In the genomic region with DNA sequence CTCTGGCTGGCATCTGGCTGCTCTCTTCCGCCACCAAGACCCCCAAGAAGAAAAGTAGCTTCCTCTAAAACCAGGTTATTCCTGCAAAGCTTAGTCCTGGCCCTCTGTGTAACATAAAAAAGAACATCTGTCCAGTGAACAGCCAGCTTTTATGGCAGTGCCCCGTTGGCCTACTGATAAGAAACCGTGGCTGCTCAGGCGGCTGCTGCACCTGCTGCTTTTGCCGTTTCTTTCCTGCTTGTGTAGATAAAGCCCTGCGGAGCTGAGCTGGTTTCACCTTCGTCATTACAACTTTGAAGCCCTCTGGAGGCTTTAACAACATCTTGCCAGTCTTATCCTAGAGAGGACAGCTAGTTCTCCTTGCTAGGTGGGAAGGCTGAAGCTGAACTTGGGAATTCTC, we compare ENCODE assay signal across 10 cellular contexts. TPM values are rescaled to one million over a fixed set of nuclear protein-coding genes. Genes with fewer than 3 reads are reported as not detected.
DNase-seq lines count a peak whose midpoint lies in the region; ATAC-seq and TF ChIP-seq lines count a peak whose summit lies in the region.
"Had no signal": no experiment of that assay in that cellular context is flagged by ENCODE, and none has a peak within 500 bp of the region (broad histone marks: within the 10 kb centered on the region; RNA-seq: fewer than 3 reads in every experiment).

No MANE protein-coding gene starts in this region.

- H3K4me3 ChIP-seq in BLaER1, result no peak overlapping the region
- peak overlapping the region; percentile 15 for H3K4me3 ChIP-seq in GM12875 (ENCODE audit: low read depth, low read length)
- H3K4me3 ChIP-seq in Loucy (ENCODE audit: low read length, poor library complexity, severe bottlenecking), result peak overlapping the region; percentile 64
- no peak overlapping the region for H3K4me3 ChIP-seq in right atrium auricular region
- H3K4me3 ChIP-seq: coronary artery had no signal

- peak overlapping the region; percentile 40; the same call in 1 of the 2 replicates for H2AFZ ChIP-seq in Loucy (ENCODE audit: low read length)

- H3K4me1 ChIP-seq in BLaER1, result peaks cover 20% of the 10 kb centered on the region
- H3K4me1 ChIP-seq in Loucy (ENCODE audit: insufficient read depth, low read length, poor library complexity, severe bottlenecking), result peaks cover 24% of the 10 kb centered on the region
- H3K4me1 ChIP-seq in right atrium auricular region, result peaks cover 0 to 21% of the 10 kb centered on the region in 2 donors

- no peaks in the 10 kb centered on the region for H3K79me2 ChIP-seq in Loucy (ENCODE audit: insufficient read depth, low read length)

- H3K9me2 ChIP-seq in Loucy (replicated peaks; ENCODE audit: low read depth, low read length), result no peaks in the 10 kb centered on the region

- DNase-seq in right atrium auricular region (ENCODE audit: low spot score), result no peak
- no peak for DNase-seq in stimulated activated naive CD4-positive, alpha-beta T cell treated with Interleukin-2 at 50 U/mL for 16 hours (lab: John Stamatoyannopoulos, UW)
- no peak for DNase-seq in Kasumi-1 (lab: John Stamatoyannopoulos, UW)
- no peak for DNase-seq in NOMO-1 treated with DMSO at 0.1 percent for 48 hours (lab: John Stamatoyannopoulos, UW; ENCODE audit: unreplicated experiment)

- H4K20me1 ChIP-seq in BLaER1 (no peaks in the 10 kb centered on the region), Loucy (ENCODE audit: insufficient read depth, low read length, poor library complexity, severe bottlenecking) (no peaks in the 10 kb centered on the region)

- H3K9me3 ChIP-seq in BLaER1 (no peaks in the 10 kb centered on the region), Loucy (ENCODE audit: insufficient read depth, low read depth, low read length) (no peaks in the 10 kb centered on the region), right atrium auricular region (no peaks in the 10 kb centered on the region)

- no peaks in the 10 kb centered on the region for H3K36me3 ChIP-seq in BLaER1
- no peaks in the 10 kb centered on the region for H3K36me3 ChIP-seq in Loucy (ENCODE audit: insufficient read depth, low read length)
- no peaks in the 10 kb centered on the region for H3K36me3 ChIP-seq in right atrium auricular region

- H3K27ac ChIP-seq in BLaER1 (peak overlapping the region; percentile 8; the same call in 1 of the 2 replicates), right atrium auricular region (peak overlapping the region; percentile 68 to 75)
- H3K27ac ChIP-seq: coronary artery had no signal

- no peak for ATAC-seq in HG03025 (IDR thresholded peaks at IDR 0.05; ENCODE audit: low FRiP score, unreplicated experiment)
- ATAC-seq: Panc1 had no signal

- H3K9ac ChIP-seq in BLaER1 (no peak overlapping the region), Loucy (ENCODE audit: low read depth, low read length, poor library complexity, severe bottlenecking) (peak overlapping the region; percentile 63)

- H3K27me3 ChIP-seq in BLaER1 (no peaks in the 10 kb centered on the region), Loucy (ENCODE audit: insufficient read depth, low read length, poor library complexity, severe bottlenecking) (no peaks in the 10 kb centered on the region), right atrium auricular region (no peaks in the 10 kb centered on the region)

- H3K4me2 ChIP-seq in BLaER1 (peak overlapping the region; percentile 63), Loucy (ENCODE audit: low read depth, low read length, poor library complexity, severe bottlenecking) (peak overlapping the region; percentile 69)

- TF ChIP-seq CTCF in GM12875 (IDR thresholded peaks at IDR 0.05; ENCODE audit: borderline replicate concordance, insufficient read depth, low read depth, low read length), result no peak
- no peak for TF ChIP-seq CTCF in Loucy (conservative IDR thresholded peaks at IDR 0.05; ENCODE audit: low read length)
- TF ChIP-seq CTCF in right atrium auricular region (IDR thresholded peaks at IDR 0.05), result no peak

- H3F3A ChIP-seq in Loucy (ENCODE audit: low read depth), result no peaks in the 10 kb centered on the region

RNA-seq across cellular contexts. Expression of gene ELAPOR1, which starts 20.5 kb away (rescaled TPM):
- under 1 TPM; 0.11 to 0.12 TPM for total RNA-seq in right atrium auricular region

RNA-seq across cellular contexts. Expression of gene TMEM167B, which starts 43.9 kb away (rescaled TPM):
- total RNA-seq in right atrium auricular region, result 10 to 100 TPM; 18.9 to 23.9 TPM

RNA-seq across cellular contexts. Expression of gene TAF13, which starts 58.6 kb away (rescaled TPM):
- 10 to 100 TPM; 32.2 to 35.9 TPM for total RNA-seq in right atrium auricular region

Comparison
In these comparisons a context has a peak if more than half of its experiments do, and no peak if none do; other contexts are left out.
1. H3K4me3 ChIP-seq: peak in GM12875 (single experiment) and Loucy (single experiment); none in BLaER1 (single experiment) and right atrium auricular region (0 of 2).